Comparison of ENCODE assay signal across 19 cellular contexts in the genomic region with DNA sequence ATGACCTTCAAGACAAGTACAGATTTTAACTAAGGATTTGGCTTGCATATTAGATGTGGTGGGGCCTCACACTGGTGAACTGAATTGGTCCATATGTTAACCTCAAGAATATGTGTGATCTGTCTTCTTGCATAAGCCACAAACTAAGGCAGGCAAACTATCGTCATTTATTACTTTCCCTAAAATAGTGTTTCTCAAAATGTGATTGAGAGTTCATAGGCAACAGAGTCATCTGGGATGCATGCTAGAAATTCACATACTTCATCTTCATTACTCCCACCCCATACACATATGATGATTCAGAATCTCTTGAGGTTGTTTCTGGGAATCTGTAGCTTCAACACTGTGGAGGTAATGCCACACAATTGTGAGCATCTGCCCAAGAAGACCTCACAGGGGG.
A peak's percentile ranks its signal among the peaks of the same experiment; 100 is the strongest.
DNase-seq lines count a peak whose midpoint lies in the region; ATAC-seq and TF ChIP-seq lines count a peak whose summit lies in the region.
"Had no signal": no experiment of that assay in that cellular context is flagged by ENCODE, and none has a peak within 500 bp of the region (broad histone marks: within the 10 kb centered on the region; RNA-seq: fewer than 3 reads in every experiment).

No MANE protein-coding gene starts in this region.

- DNase-seq in AG09309 (ENCODE audit: low read depth) (peak; percentile 27), GM03348 (ENCODE audit: low spot score) (peak; percentile 36), adipocyte (ENCODE audit: low read depth) (peak; percentile 13), fibroblast of peridontal ligament (ENCODE audit: extremely low read depth) (peak; percentile 21), foreskin fibroblast (no peak), NCI-H2171 (lab: John Stamatoyannopoulos, UW) (no peak)
- DNase-seq: C1 segment of cervical spinal cord; CD8-positive, alpha-beta T cell; DMS153; MG63; NCI-H1417; NCI-H1694 treated with DMSO at 0.1 percent for 48 hours; NCI-H2081 treated with DMSO at 0.1 percent for 48 hours; NCI-H446; NCI-H526 had no signal

- TF ChIP-seq CTCF in AG09309 (IDR thresholded peaks at IDR 0.05; ENCODE audit: control insufficient read depth, insufficient read depth, low read depth, low read length, missing control alignments) (no peak), foreskin fibroblast (IDR thresholded peaks at IDR 0.05; ENCODE audit: low read depth, low read length) (no peak)

- ATAC-seq in GM21737 (IDR thresholded peaks at IDR 0.05; ENCODE audit: unreplicated experiment) = no peak
- ATAC-seq in GM21717 (IDR thresholded peaks at IDR 0.05; ENCODE audit: unreplicated experiment) = no peak
- ATAC-seq: CD8-positive, alpha-beta T cell; K562; Right ventricle myocardium inferior had no signal

- H3K27me3 ChIP-seq in adipocyte (replicated peaks; ENCODE audit: control insufficient read depth, insufficient read depth, low read length) = no peaks in the 10 kb centered on the region
- H3K27me3 ChIP-seq: MG63 had no signal

- H3K9ac ChIP-seq in adipocyte (ENCODE audit: low read length) = no peak overlapping the region

- H3K4me1 ChIP-seq in adipocyte (ENCODE audit: control insufficient read depth, insufficient read depth, low read length) = no peaks in the 10 kb centered on the region

- no peaks in the 10 kb centered on the region for H3K9me3 ChIP-seq in adipocyte (ENCODE audit: control insufficient read depth, low read length)
- H3K9me3 ChIP-seq: MG63 had no signal

- H3K36me3 ChIP-seq in adipocyte (ENCODE audit: control insufficient read depth, insufficient read depth, low read length, severe bottlenecking) = no peaks in the 10 kb centered on the region
- H3K36me3 ChIP-seq: MG63 had no signal

- no peak overlapping the region for H3K4me3 ChIP-seq in AG09309 (ENCODE audit: control insufficient read depth, low read depth, low read length)
- H3K4me3 ChIP-seq in adipocyte (ENCODE audit: low read length) = no peak overlapping the region
- H3K4me3 ChIP-seq in foreskin fibroblast (ENCODE audit: low read depth in 1 of 2, low read length in 2 of 2) = no peak overlapping the region
- H3K4me3 ChIP-seq: K562, MG63 had no signal

Comparison
In these comparisons a context has a peak if more than half of its experiments do, and no peak if none do; other contexts are left out.
1. DNase-seq: peak in AG09309 (single experiment), GM03348 (single experiment), adipocyte (single experiment) and fibroblast of peridontal ligament (single experiment); none in foreskin fibroblast (0 of 2) and NCI-H2171 (single experiment).